Comparison of ENCODE assay signal across 8 cellular contexts in genomic region chr2:176106636-176107539, GRCh38. TPM values are rescaled to one million over a fixed set of nuclear protein-coding genes. Genes with fewer than 3 reads are reported as not detected.
DNase-seq lines count a peak whose midpoint lies in the region; ATAC-seq and TF ChIP-seq lines count a peak whose summit lies in the region.

Gene HOXD11 (plus strand): TSS chr2:176107280. CDS start chr2:176107356, 76 bp downstream.

- H3K4me2 ChIP-seq in osteoblast (ENCODE audit: insufficient read depth, low read length), result no peak within 1 kb of the TSS

- H3K4me1 ChIP-seq in osteoblast (ENCODE audit: insufficient read depth, low read length), result peaks cover 3% of the 10 kb centered on the region

- H4K20me1 ChIP-seq in osteoblast (ENCODE audit: insufficient read depth, low read length), result no peaks in the 10 kb centered on the region

- TF ChIP-seq CTCF in osteoblast (IDR thresholded peaks at IDR 0.05; ENCODE audit: extremely low read depth, low read depth, low read length), result no peak

- peak within 1 kb of the TSS; percentile 19 for H3K4me3 ChIP-seq in osteoblast (ENCODE audit: insufficient read depth, low read length)

- H3K27ac ChIP-seq in osteoblast (ENCODE audit: low read depth, low read length), result no peak within 1 kb of the TSS

- no peaks in the 10 kb centered on the region for H3K9me3 ChIP-seq in osteoblast (ENCODE audit: low read depth, low read length)

- no peak for DNase-seq in T-helper 2 cell treated with Interferon-gamma antibody and Interleukin-4, amounts not matched to agents 5 μg/mL and 100 μg/mL, for 36 hours (ENCODE audit: low spot score)
- no peak for DNase-seq in T-helper 2 cell
- peak; percentile 83 for DNase-seq in NCI-H510A treated with DMSO at 0.1 percent for 48 hours (lab: John Stamatoyannopoulos, UW)
- DNase-seq in dermis blood vessel endothelial cell, result peak; percentile 57
- peak; percentile 93 for DNase-seq in osteoblast (ENCODE audit: insufficient read length, low spot score, missing footprints)
- no peak for DNase-seq in G401 (ENCODE audit: low spot score)

- in situ Hi-C loops in G401 (cut with HindIII; ENCODE audit: low sequenced_read_pairs), result no loop called here

- peak within 1 kb of the TSS; percentile 90 for H3K27ac Mint-ChIP-seq in T-helper 2 cell treated with Interferon-gamma antibody and Interleukin-4, amounts not matched to agents 5 μg/mL and 100 μg/mL, for 36 hours

- peaks cover 4% of the 10 kb centered on the region for H3K9me3 Mint-ChIP-seq in T-helper 2 cell treated with Interferon-gamma antibody and Interleukin-4, amounts not matched to agents 5 μg/mL and 100 μg/mL, for 36 hours

- peaks cover 84% of the 10 kb centered on the region for H3K27me3 Mint-ChIP-seq in T-helper 2 cell treated with Interferon-gamma antibody and Interleukin-4, amounts not matched to agents 5 μg/mL and 100 μg/mL, for 36 hours (ENCODE audit: low read depth)

- H2AFZ ChIP-seq in osteoblast (ENCODE audit: low read length), result no peak within 1 kb of the TSS

- peaks cover 90% of the 10 kb centered on the region for H3K27me3 ChIP-seq in osteoblast (ENCODE audit: insufficient read depth, low read length)

- no peak for ATAC-seq in GM18502 (IDR thresholded peaks at IDR 0.05; ENCODE audit: poor library complexity, unreplicated experiment)
- ATAC-seq in HG02642 (IDR thresholded peaks at IDR 0.05; ENCODE audit: poor library complexity, unreplicated experiment), result no peak

- peaks cover 3% of the 10 kb centered on the region for H3K36me3 Mint-ChIP-seq in T-helper 2 cell treated with Interferon-gamma antibody and Interleukin-4, amounts not matched to agents 5 μg/mL and 100 μg/mL, for 36 hours (ENCODE audit: low read depth)

- peaks cover 5% of the 10 kb centered on the region for H3K4me1 Mint-ChIP-seq in T-helper 2 cell treated with Interferon-gamma antibody and Interleukin-4, amounts not matched to agents 5 μg/mL and 100 μg/mL, for 36 hours (ENCODE audit: low read depth)

- H3K79me2 ChIP-seq in osteoblast (ENCODE audit: insufficient read depth, low read length), result no peaks in the 10 kb centered on the region

- H3K36me3 ChIP-seq in osteoblast (ENCODE audit: insufficient read depth, low read length), result no peaks in the 10 kb centered on the region

- H3K4me3 Mint-ChIP-seq in T-helper 2 cell treated with Interferon-gamma antibody and Interleukin-4, amounts not matched to agents 5 μg/mL and 100 μg/mL, for 36 hours, result peak within 1 kb of the TSS; percentile 39

RNA-seq across cellular contexts. Expression of gene HOXD11, which starts in this region (rescaled TPM):
- 0.17 TPM in 1 of 2 replicates, not detected in the other for total RNA-seq in dermis blood vessel endothelial cell
- total RNA-seq in osteoblast, result not detected in 2 replicates
- not detected in 2 replicates for total RNA-seq in G401 (2014; rRNA removed; shearing (Covaris generic))

Comparison
In these comparisons a context has a peak if more than half of its experiments do, and no peak if none do; other contexts are left out.
1. Peak in DNase-seq in dermis blood vessel endothelial cell; RNA of the gene not detected or under 1 TPM.
2. Peak in DNase-seq and H3K4me3 ChIP-seq in osteoblast; RNA of the gene not detected or under 1 TPM.